15 cellular contexts compared by ENCODE assay signal in genomic region chr16:101586-101985, GRCh38. TPM values are rescaled to one million over a fixed set of nuclear protein-coding genes. Genes with fewer than 3 reads are reported as not detected.
DNase-seq lines count a peak whose midpoint lies in the region; ATAC-seq, FAIRE-seq and TF ChIP-seq lines count a peak whose summit lies in the region.
"Had no signal": no experiment of that assay in that cellular context is flagged by ENCODE, and none has a peak within 500 bp of the region (broad histone marks: within the 10 kb centered on the region; RNA-seq: fewer than 3 reads in every experiment).

No MANE protein-coding gene starts in this region.

- 90% methylated on average over 6 of the region's 6 CpGs for WGBS in liver
- WGBS in HepG2 (ENCODE audit: low lambda C conversion rate) = 95% methylated on average over 6 of the region's 6 CpGs

- no peaks in the 10 kb centered on the region for H4K20me1 ChIP-seq in HepG2 (ENCODE audit: insufficient read depth, low read length)

- in situ Hi-C loops in HepG2 (cut with HindIII; ENCODE audit: extremely low pct_ligation_motif_present, low pct_unique_long_range_greater_than_20kb) (no loop called here), gastrocnemius medialis (cut with MboI; ENCODE audit: low sequenced_read_pairs in 4 of 4) (no loop called here)

- H3K27me3 ChIP-seq in liver (ENCODE audit: control insufficient read depth in 4 of 4, insufficient read depth in 4 of 4, low read length in 3 of 4) (no peaks in the 10 kb centered on the region), HepG2 (ENCODE audit: control insufficient read depth in 1 of 2, insufficient read depth in 2 of 2, low read length in 2 of 2) (no peaks in the 10 kb centered on the region), lower lobe of right lung (ENCODE audit: low read depth) (no peaks in the 10 kb centered on the region), gastrocnemius medialis (no peaks in the 10 kb centered on the region)
- H3K27me3 ChIP-seq: thyroid gland had no signal

- no peak overlapping the region for H3K4me3 ChIP-seq in liver (ENCODE audit: low read depth in 1 of 3, low read length in 3 of 3)
- no peak overlapping the region for H3K4me3 ChIP-seq in HepG2 (replicated peaks in 1 of 3; ENCODE audit: insufficient read depth in 1 of 3, low read depth in 2 of 3, low read length in 3 of 3)
- no peak overlapping the region for H3K4me3 ChIP-seq in lower lobe of right lung
- peak overlapping the region in 1 of 4 donors; percentile 25 for H3K4me3 ChIP-seq in gastrocnemius medialis
- H3K4me3 ChIP-seq: SK-N-MC, thyroid gland had no signal

- BruUV-seq in HepG2 (replicated peaks; lab: Mats Ljungman, UMichigan) = no TSS peak

- H3K27ac Mint-ChIP-seq in effector memory CD8-positive, alpha-beta T cell = peak overlapping the region in 1 of 2 donors; percentile 21

- ATAC-seq in HepG2 (no peak), lower lobe of right lung (no peak), gastrocnemius medialis (no peak), HG02852 (IDR thresholded peaks at IDR 0.05; ENCODE audit: unreplicated experiment) (no peak)
- ATAC-seq in effector memory CD8-positive, alpha-beta T cell (replicated peaks) = no peak
- ATAC-seq: natural killer cell had no signal

- no peak for TF ChIP-seq POLR2A in HepG2 (IDR thresholded peaks at IDR 0.05; ENCODE audit: insufficient read depth in 1 of 2, low read depth in 2 of 2, low read length in 2 of 2)
- TF ChIP-seq POLR2A in gastrocnemius medialis (IDR thresholded peaks at IDR 0.05) = no peak

- intact Hi-C loops in HepG2 (cut with micrococcal nuclease; ENCODE audit: unreplicated experiment) (no loop called here), lower lobe of right lung (cut with DNase I) (no loop called here), gastrocnemius medialis (cut with DNase I; ENCODE audit: low total_unique reads) (no loop called here)

- FAIRE-seq in HepG2 (lab: Jason Lieb, UNC) = no peak

- no peak overlapping the region for H3K4me2 ChIP-seq in HepG2 (ENCODE audit: low read depth, low read length)

- H2AFZ ChIP-seq in HepG2 (ENCODE audit: low read length) = no peak overlapping the region

- H3K9me3 ChIP-seq in liver (ENCODE audit: control insufficient read depth in 4 of 4, low read length in 3 of 4) (no peaks in the 10 kb centered on the region), HepG2 (ENCODE audit: low read length) (no peaks in the 10 kb centered on the region), lower lobe of right lung (no peaks in the 10 kb centered on the region), gastrocnemius medialis (no peaks in the 10 kb centered on the region)
- H3K9me3 ChIP-seq: thyroid gland had no signal

- H3K9ac ChIP-seq in liver (ENCODE audit: low read depth in 1 of 2, low read length in 2 of 2) (no peak overlapping the region), HepG2 (ENCODE audit: insufficient read depth, low read depth, low read length) (no peak overlapping the region)

- no peaks in the 10 kb centered on the region for H3K9me3 Mint-ChIP-seq in effector memory CD8-positive, alpha-beta T cell
- H3K9me3 Mint-ChIP-seq: natural killer cell had no signal

- peaks cover 21% of the 10 kb centered on the region for H3K36me3 Mint-ChIP-seq in effector memory CD8-positive, alpha-beta T cell (ENCODE audit: insufficient read depth)
- H3K36me3 Mint-ChIP-seq: natural killer cell had no signal

- DNase-seq in HepG2 (ENCODE audit: low spot score) (no peak), lower lobe of right lung (no peak), gastrocnemius medialis (no peak), activated gamma-delta T cell treated with Interleukin-2 at 50 U/mL for 16 hours (no peak), medulla oblongata (ENCODE audit: extremely low spot score) (no peak)
- DNase-seq in effector memory CD8-positive, alpha-beta T cell = no peak
- DNase-seq: DMS153, GOT3, natural killer cell, NCI-H69, thyroid gland had no signal

- peaks cover 3 to 6% of the 10 kb centered on the region in 2 donors for H3K4me1 Mint-ChIP-seq in effector memory CD8-positive, alpha-beta T cell (ENCODE audit: low read depth in 2 of 2)

- no peak overlapping the region for H3K4me3 Mint-ChIP-seq in effector memory CD8-positive, alpha-beta T cell
- H3K4me3 Mint-ChIP-seq: CD14-positive monocyte, natural killer cell had no signal

- no peak for TF ChIP-seq EP300 in HepG2 (IDR thresholded peaks at IDR 0.05; ENCODE audit: low read depth in 2 of 2, low read length in 2 of 2)
- no peak for TF ChIP-seq EP300 in HepG2 (CRISPR knock-in tag; IDR thresholded peaks at IDR 0.05; ENCODE audit: borderline replicate concordance)

- H3K27ac ChIP-seq in liver (ENCODE audit: low read depth in 1 of 2, low read length in 2 of 2) (peak overlapping the region; percentile 72 to 76), HepG2 (ENCODE audit: extremely low read length, insufficient read depth, low read length) (no peak overlapping the region), lower lobe of right lung (peak overlapping the region; percentile 73), gastrocnemius medialis (peak overlapping the region; percentile 75 to 88 (median 84))
- H3K27ac ChIP-seq: SK-N-MC had no signal

- H3K79me2 ChIP-seq in HepG2 (ENCODE audit: insufficient read depth, low read length) = no peaks in the 10 kb centered on the region

- CTCF ChIA-PET in HepG2 (lab: Yijun Ruan, JAX; ENCODE audit: low intra/inter-chr PET ratio, low total read pairs) = no interaction called here

- no peaks in the 10 kb centered on the region for H3K27me3 Mint-ChIP-seq in effector memory CD8-positive, alpha-beta T cell

- H3K4me1 ChIP-seq in liver (ENCODE audit: control insufficient read depth in 4 of 4, insufficient read depth in 4 of 4, low read length in 3 of 4) (peaks cover 14 to 40% (median 29%) of the 10 kb centered on the region in 4 donors), HepG2 (ENCODE audit: insufficient read depth, low read length) (peaks cover 16% of the 10 kb centered on the region), lower lobe of right lung (peaks cover 36% of the 10 kb centered on the region), gastrocnemius medialis (peaks cover 61 to 65% of the 10 kb centered on the region in 2 donors)

- H3K36me3 ChIP-seq in liver (ENCODE audit: control insufficient read depth in 4 of 4, insufficient read depth in 3 of 4, low read depth in 1 of 4, low read length in 3 of 4) = peaks cover 0 to 2% (median 0%) of the 10 kb centered on the region in 4 donors
- peaks cover 9 to 32% of the 10 kb centered on the region in 2 experiments for H3K36me3 ChIP-seq in HepG2 (replicated peaks in 1 of 2; ENCODE audit: control insufficient read depth in 1 of 2, insufficient read depth in 2 of 2, low read length in 2 of 2)
- peaks cover 26% of the 10 kb centered on the region for H3K36me3 ChIP-seq in lower lobe of right lung
- H3K36me3 ChIP-seq in gastrocnemius medialis = peaks cover 0 to 6% of the 10 kb centered on the region in 2 donors
- H3K36me3 ChIP-seq: thyroid gland had no signal

- POLR2A ChIA-PET in HepG2 (lab: Yijun Ruan, JAX) = no interaction called here

- TF ChIP-seq RAD21 in liver (IDR thresholded peaks at IDR 0.05) = no peak
- no peak for TF ChIP-seq RAD21 in HepG2 (CRISPR knock-in tag; IDR thresholded peaks at IDR 0.05)

- TF ChIP-seq CTCF in liver (IDR thresholded peaks at IDR 0.05; ENCODE audit: low read depth, low read length, missing input control) = no peak
- TF ChIP-seq CTCF in HepG2 (CRISPR knock-in tag; IDR thresholded peaks at IDR 0.05) = no peak
- TF ChIP-seq CTCF in lower lobe of right lung (IDR thresholded peaks at IDR 0.05) = no peak
- no peak for TF ChIP-seq CTCF in gastrocnemius medialis (IDR thresholded peaks at IDR 0.05 in 4 of 5, conservative IDR thresholded peaks at IDR 0.05 in 1 of 5)

RNA-seq across cellular contexts. Expression of gene MPG, which starts 23.6 kb away (rescaled TPM):
- total RNA-seq in liver = 10 to 100 TPM; 25.4 to 84.1 TPM
- polyA plus RNA-seq in liver = 10 to 100 TPM; 33.8 to 41.3 TPM
- total RNA-seq in HepG2 (2016; rRNA removed; fragmentation: Illumina TruSeq; extraction: Trizol) = 56.4 and 62.5 TPM in 2 replicates
- 46.3 and 53.1 TPM in 2 replicates for total RNA-seq in HepG2 (2016; cell fraction: cytosol; rRNA removed; fragmentation: Illumina TruSeq; extraction: Trizol; ENCODE audit: low read depth)
- 55.9 and 64.7 TPM in 2 replicates for total RNA-seq in HepG2 (2016; cell fraction: insoluble cytoplasmic fraction; rRNA removed; fragmentation: Illumina TruSeq; extraction: Trizol)
- total RNA-seq in HepG2 (2016; cell fraction: membrane; rRNA removed; fragmentation: Illumina TruSeq; extraction: Trizol) = 57.4 and 76.0 TPM in 2 replicates
- total RNA-seq in HepG2 (2016; cell fraction: nucleus; rRNA removed; fragmentation: Illumina TruSeq; extraction: Trizol) = 33.2 and 35.5 TPM in 2 replicates
- polyA plus RNA-seq in HepG2 (2011; rRNA removed) = 59.1 and 74.2 TPM in 2 replicates
- polyA plus RNA-seq in HepG2 (2011; cell fraction: cytosol; rRNA removed) = 62.1 and 108 TPM in 2 replicates
- polyA plus RNA-seq in HepG2 (2011; cell fraction: nucleus; rRNA removed) = 58.8 and 62.5 TPM in 2 replicates
- 30.3 and 43.2 TPM in 2 replicates for polyA plus RNA-seq in HepG2 (2012)
- 53.6 and 59.3 TPM in 2 replicates for polyA plus RNA-seq in HepG2 (2016; cell fraction: cytosol; fragmentation: Illumina TruSeq; extraction: Trizol; ENCODE audit: low read depth)
- 53.6 and 58.3 TPM in 2 replicates for polyA plus RNA-seq in HepG2 (2016; cell fraction: insoluble cytoplasmic fraction; fragmentation: Illumina TruSeq; extraction: Trizol; ENCODE audit: low read depth)
- polyA plus RNA-seq in HepG2 (2016; cell fraction: membrane; fragmentation: Illumina TruSeq; extraction: Trizol; ENCODE audit: low read depth) = 56.7 and 61.4 TPM in 2 replicates
- polyA plus RNA-seq in HepG2 (2016; cell fraction: nucleus; fragmentation: Illumina TruSeq; extraction: Trizol; ENCODE audit: insufficient read depth, low read depth) = 53.3 and 60.6 TPM in 2 replicates
- polyA minus RNA-seq in HepG2 (2011; rRNA and poly(A)+ RNA removed; ENCODE audit: low replicate concordance) = 22.4 and 34.8 TPM in 2 replicates
- 27.0 and 35.2 TPM in 2 replicates for polyA minus RNA-seq in HepG2 (2011; cell fraction: cytosol; rRNA and poly(A)+ RNA removed)
- 5.8 and 10.3 TPM in 2 replicates for polyA minus RNA-seq in HepG2 (2011; cell fraction: nucleus; rRNA and poly(A)+ RNA removed)
- total RNA-seq in lower lobe of right lung = 38.5 TPM
- total RNA-seq in gastrocnemius medialis = 100 to 1,000 TPM in 1 of 4 donors, 10 to 100 TPM in 3; 75.0 to 124 (median 83.0) TPM

RNA-seq across cellular contexts. Expression of gene RHBDF1, which starts 29.2 kb away (rescaled TPM):
- total RNA-seq in liver = 1 to 10 TPM; 2.1 to 6.2 TPM
- 1 to 10 TPM; 1.8 to 4.9 TPM for polyA plus RNA-seq in liver
- total RNA-seq in HepG2 (2016; rRNA removed; fragmentation: Illumina TruSeq; extraction: Trizol) = 1.8 and 5.4 TPM in 2 replicates
- total RNA-seq in HepG2 (2016; cell fraction: cytosol; rRNA removed; fragmentation: Illumina TruSeq; extraction: Trizol; ENCODE audit: low read depth) = 0.81 and 1.8 TPM in 2 replicates
- 1.4 and 5.9 TPM in 2 replicates for total RNA-seq in HepG2 (2016; cell fraction: insoluble cytoplasmic fraction; rRNA removed; fragmentation: Illumina TruSeq; extraction: Trizol)
- 0.96 and 1.5 TPM in 2 replicates for total RNA-seq in HepG2 (2016; cell fraction: membrane; rRNA removed; fragmentation: Illumina TruSeq; extraction: Trizol)
- 6.4 and 8.4 TPM in 2 replicates for total RNA-seq in HepG2 (2016; cell fraction: nucleus; rRNA removed; fragmentation: Illumina TruSeq; extraction: Trizol)
- polyA plus RNA-seq in HepG2 (2011; rRNA removed) = 26.9 and 28.1 TPM in 2 replicates
- 8.5 and 9.9 TPM in 2 replicates for polyA plus RNA-seq in HepG2 (2011; cell fraction: cytosol; rRNA removed)
- 199 and 238 TPM in 2 replicates for polyA plus RNA-seq in HepG2 (2011; cell fraction: nucleus; rRNA removed)
- polyA plus RNA-seq in HepG2 (2012) = 4.3 and 9.2 TPM in 2 replicates
- 0.72 and 0.88 TPM in 2 replicates for polyA plus RNA-seq in HepG2 (2016; cell fraction: cytosol; fragmentation: Illumina TruSeq; extraction: Trizol; ENCODE audit: low read depth)
- 1.7 and 2.1 TPM in 2 replicates for polyA plus RNA-seq in HepG2 (2016; cell fraction: insoluble cytoplasmic fraction; fragmentation: Illumina TruSeq; extraction: Trizol; ENCODE audit: low read depth)
- 1.1 and 1.3 TPM in 2 replicates for polyA plus RNA-seq in HepG2 (2016; cell fraction: membrane; fragmentation: Illumina TruSeq; extraction: Trizol; ENCODE audit: low read depth)
- polyA plus RNA-seq in HepG2 (2016; cell fraction: nucleus; fragmentation: Illumina TruSeq; extraction: Trizol; ENCODE audit: insufficient read depth, low read depth) = 26.0 and 29.9 TPM in 2 replicates
- 10.2 and 17.2 TPM in 2 replicates for polyA minus RNA-seq in HepG2 (2011; rRNA and poly(A)+ RNA removed; ENCODE audit: low replicate concordance)
- polyA minus RNA-seq in HepG2 (2011; cell fraction: cytosol; rRNA and poly(A)+ RNA removed) = 4.0 and 4.5 TPM in 2 replicates
- polyA minus RNA-seq in HepG2 (2011; cell fraction: nucleus; rRNA and poly(A)+ RNA removed) = 18.3 and 18.5 TPM in 2 replicates
- 35.9 TPM for total RNA-seq in lower lobe of right lung
- 10 to 100 TPM in 1 of 4 donors, 1 to 10 TPM in 3; 5.6 to 22.6 (median 9.1) TPM for total RNA-seq in gastrocnemius medialis
- polyA plus RNA-seq: CD14-positive monocyte had no signal

RNA-seq across cellular contexts. Expression of gene NPRL3, which starts 36.9 kb away (rescaled TPM):
- total RNA-seq in liver (10 to 100 TPM in 1 of 2 donors, 1 to 10 TPM in 1; 9.7 to 35.9 TPM), HepG2 (2016; rRNA removed; fragmentation: Illumina TruSeq; extraction: Trizol) (5.2 and 6.5 TPM in 2 replicates), lower lobe of right lung (29.1 TPM), gastrocnemius medialis (10 to 100 TPM; 12.4 to 24.1 (median 19.4) TPM)
- polyA plus RNA-seq in liver (10 to 100 TPM in 1 of 2 donors, 1 to 10 TPM in 1; 5.3 to 10.3 TPM), HepG2 (2011; rRNA removed) (7.9 and 9.9 TPM in 2 replicates)
- 11.5 and 11.7 TPM in 2 replicates for total RNA-seq in HepG2 (2016; cell fraction: cytosol; rRNA removed; fragmentation: Illumina TruSeq; extraction: Trizol; ENCODE audit: low read depth)
- 5.9 and 6.4 TPM in 2 replicates for total RNA-seq in HepG2 (2016; cell fraction: insoluble cytoplasmic fraction; rRNA removed; fragmentation: Illumina TruSeq; extraction: Trizol)
- total RNA-seq in HepG2 (2016; cell fraction: membrane; rRNA removed; fragmentation: Illumina TruSeq; extraction: Trizol) = 10.1 and 10.8 TPM in 2 replicates
- 8.0 and 8.3 TPM in 2 replicates for total RNA-seq in HepG2 (2016; cell fraction: nucleus; rRNA removed; fragmentation: Illumina TruSeq; extraction: Trizol)
- 4.5 and 4.8 TPM in 2 replicates for polyA plus RNA-seq in HepG2 (2011; cell fraction: cytosol; rRNA removed)
- 39.7 and 53.9 TPM in 2 replicates for polyA plus RNA-seq in HepG2 (2011; cell fraction: nucleus; rRNA removed)
- 19.3 and 29.5 TPM in 2 replicates for polyA plus RNA-seq in HepG2 (2012)
- polyA plus RNA-seq in HepG2 (2016; cell fraction: cytosol; fragmentation: Illumina TruSeq; extraction: Trizol; ENCODE audit: low read depth) = 17.8 and 18.7 TPM in 2 replicates
- 16.6 and 24.0 TPM in 2 replicates for polyA plus RNA-seq in HepG2 (2016; cell fraction: insoluble cytoplasmic fraction; fragmentation: Illumina TruSeq; extraction: Trizol; ENCODE audit: low read depth)
- 26.9 and 32.5 TPM in 2 replicates for polyA plus RNA-seq in HepG2 (2016; cell fraction: membrane; fragmentation: Illumina TruSeq; extraction: Trizol; ENCODE audit: low read depth)
- polyA plus RNA-seq in HepG2 (2016; cell fraction: nucleus; fragmentation: Illumina TruSeq; extraction: Trizol; ENCODE audit: insufficient read depth, low read depth) = 24.4 and 31.0 TPM in 2 replicates
- polyA minus RNA-seq in HepG2 (2011; rRNA and poly(A)+ RNA removed; ENCODE audit: low replicate concordance) = 25.9 and 39.1 TPM in 2 replicates
- polyA minus RNA-seq in HepG2 (2011; cell fraction: cytosol; rRNA and poly(A)+ RNA removed) = 9.3 and 11.2 TPM in 2 replicates
- 12.3 and 19.1 TPM in 2 replicates for polyA minus RNA-seq in HepG2 (2011; cell fraction: nucleus; rRNA and poly(A)+ RNA removed)

RNA-seq across cellular contexts. Expression of gene SNRNP25, which starts 48.0 kb away (rescaled TPM):
- 10 to 100 TPM; 15.1 to 17.3 TPM for total RNA-seq in liver
- polyA plus RNA-seq in liver = 10 to 100 TPM; 18.1 to 22.2 TPM
- total RNA-seq in HepG2 (2016; rRNA removed; fragmentation: Illumina TruSeq; extraction: Trizol) = 97.4 and 103 TPM in 2 replicates
- total RNA-seq in HepG2 (2016; cell fraction: cytosol; rRNA removed; fragmentation: Illumina TruSeq; extraction: Trizol; ENCODE audit: low read depth) = 131 and 159 TPM in 2 replicates
- 98.3 and 99.2 TPM in 2 replicates for total RNA-seq in HepG2 (2016; cell fraction: insoluble cytoplasmic fraction; rRNA removed; fragmentation: Illumina TruSeq; extraction: Trizol)
- 209 and 211 TPM in 2 replicates for total RNA-seq in HepG2 (2016; cell fraction: membrane; rRNA removed; fragmentation: Illumina TruSeq; extraction: Trizol)
- 35.7 and 35.9 TPM in 2 replicates for total RNA-seq in HepG2 (2016; cell fraction: nucleus; rRNA removed; fragmentation: Illumina TruSeq; extraction: Trizol)
- polyA plus RNA-seq in HepG2 (2011; rRNA removed) = 26.5 and 34.1 TPM in 2 replicates
- 30.0 and 42.1 TPM in 2 replicates for polyA plus RNA-seq in HepG2 (2011; cell fraction: cytosol; rRNA removed)
- polyA plus RNA-seq in HepG2 (2011; cell fraction: nucleus; rRNA removed) = 14.5 and 15.2 TPM in 2 replicates
- polyA plus RNA-seq in HepG2 (2012) = 20.6 and 26.4 TPM in 2 replicates
- polyA plus RNA-seq in HepG2 (2016; cell fraction: cytosol; fragmentation: Illumina TruSeq; extraction: Trizol; ENCODE audit: low read depth) = 174 and 209 TPM in 2 replicates
- polyA plus RNA-seq in HepG2 (2016; cell fraction: insoluble cytoplasmic fraction; fragmentation: Illumina TruSeq; extraction: Trizol; ENCODE audit: low read depth) = 104 and 113 TPM in 2 replicates
- polyA plus RNA-seq in HepG2 (2016; cell fraction: membrane; fragmentation: Illumina TruSeq; extraction: Trizol; ENCODE audit: low read depth) = 222 and 223 TPM in 2 replicates
- polyA plus RNA-seq in HepG2 (2016; cell fraction: nucleus; fragmentation: Illumina TruSeq; extraction: Trizol; ENCODE audit: insufficient read depth, low read depth) = 66.9 and 75.9 TPM in 2 replicates
- polyA minus RNA-seq in HepG2 (2011; rRNA and poly(A)+ RNA removed; ENCODE audit: low replicate concordance) = 12.7 and 34.1 TPM in 2 replicates
- 4.7 and 7.8 TPM in 2 replicates for polyA minus RNA-seq in HepG2 (2011; cell fraction: cytosol; rRNA and poly(A)+ RNA removed)
- polyA minus RNA-seq in HepG2 (2011; cell fraction: nucleus; rRNA and poly(A)+ RNA removed) = 7.2 and 9.5 TPM in 2 replicates
- total RNA-seq in lower lobe of right lung = 18.5 TPM
- total RNA-seq in gastrocnemius medialis = 10 to 100 TPM; 42.8 to 77.6 (median 69.7) TPM

RNA-seq across cellular contexts. Expression of gene POLR3K, which starts 48.2 kb away (rescaled TPM):
- total RNA-seq in liver (1 to 10 TPM; 2.8 to 8.3 TPM), HepG2 (2016; rRNA removed; fragmentation: Illumina TruSeq; extraction: Trizol) (18.8 and 22.4 TPM in 2 replicates), lower lobe of right lung (12.1 TPM), gastrocnemius medialis (1 to 10 TPM; 2.2 to 3.7 (median 2.9) TPM)
- polyA plus RNA-seq in liver (1 to 10 TPM; 6.5 to 9.8 TPM), HepG2 (2011; rRNA removed) (14.8 TPM in 2 replicates)
- 10.0 and 10.3 TPM in 2 replicates for total RNA-seq in HepG2 (2016; cell fraction: cytosol; rRNA removed; fragmentation: Illumina TruSeq; extraction: Trizol; ENCODE audit: low read depth)
- total RNA-seq in HepG2 (2016; cell fraction: insoluble cytoplasmic fraction; rRNA removed; fragmentation: Illumina TruSeq; extraction: Trizol) = 19.8 and 23.7 TPM in 2 replicates
- total RNA-seq in HepG2 (2016; cell fraction: membrane; rRNA removed; fragmentation: Illumina TruSeq; extraction: Trizol) = 11.2 and 12.8 TPM in 2 replicates
- total RNA-seq in HepG2 (2016; cell fraction: nucleus; rRNA removed; fragmentation: Illumina TruSeq; extraction: Trizol) = 8.8 and 11.3 TPM in 2 replicates
- polyA plus RNA-seq in HepG2 (2011; cell fraction: cytosol; rRNA removed) = 22.5 and 26.6 TPM in 2 replicates
- polyA plus RNA-seq in HepG2 (2011; cell fraction: nucleus; rRNA removed) = 10.5 and 11.1 TPM in 2 replicates
- 14.3 and 17.5 TPM in 2 replicates for polyA plus RNA-seq in HepG2 (2012)
- polyA plus RNA-seq in HepG2 (2016; cell fraction: cytosol; fragmentation: Illumina TruSeq; extraction: Trizol; ENCODE audit: low read depth) = 9.1 and 9.8 TPM in 2 replicates
- polyA plus RNA-seq in HepG2 (2016; cell fraction: insoluble cytoplasmic fraction; fragmentation: Illumina TruSeq; extraction: Trizol; ENCODE audit: low read depth) = 34.2 and 38.7 TPM in 2 replicates
- polyA plus RNA-seq in HepG2 (2016; cell fraction: membrane; fragmentation: Illumina TruSeq; extraction: Trizol; ENCODE audit: low read depth) = 11.8 and 11.9 TPM in 2 replicates
- polyA plus RNA-seq in HepG2 (2016; cell fraction: nucleus; fragmentation: Illumina TruSeq; extraction: Trizol; ENCODE audit: insufficient read depth, low read depth) = 18.2 and 22.9 TPM in 2 replicates
- 15.9 and 48.0 TPM in 2 replicates for polyA minus RNA-seq in HepG2 (2011; rRNA and poly(A)+ RNA removed; ENCODE audit: low replicate concordance)
- polyA minus RNA-seq in HepG2 (2011; cell fraction: cytosol; rRNA and poly(A)+ RNA removed) = 5.5 and 7.7 TPM in 2 replicates
- 8.8 and 10.9 TPM in 2 replicates for polyA minus RNA-seq in HepG2 (2011; cell fraction: nucleus; rRNA and poly(A)+ RNA removed)
